ENCODE assay signal across 1 cellular context in the genomic region with DNA sequence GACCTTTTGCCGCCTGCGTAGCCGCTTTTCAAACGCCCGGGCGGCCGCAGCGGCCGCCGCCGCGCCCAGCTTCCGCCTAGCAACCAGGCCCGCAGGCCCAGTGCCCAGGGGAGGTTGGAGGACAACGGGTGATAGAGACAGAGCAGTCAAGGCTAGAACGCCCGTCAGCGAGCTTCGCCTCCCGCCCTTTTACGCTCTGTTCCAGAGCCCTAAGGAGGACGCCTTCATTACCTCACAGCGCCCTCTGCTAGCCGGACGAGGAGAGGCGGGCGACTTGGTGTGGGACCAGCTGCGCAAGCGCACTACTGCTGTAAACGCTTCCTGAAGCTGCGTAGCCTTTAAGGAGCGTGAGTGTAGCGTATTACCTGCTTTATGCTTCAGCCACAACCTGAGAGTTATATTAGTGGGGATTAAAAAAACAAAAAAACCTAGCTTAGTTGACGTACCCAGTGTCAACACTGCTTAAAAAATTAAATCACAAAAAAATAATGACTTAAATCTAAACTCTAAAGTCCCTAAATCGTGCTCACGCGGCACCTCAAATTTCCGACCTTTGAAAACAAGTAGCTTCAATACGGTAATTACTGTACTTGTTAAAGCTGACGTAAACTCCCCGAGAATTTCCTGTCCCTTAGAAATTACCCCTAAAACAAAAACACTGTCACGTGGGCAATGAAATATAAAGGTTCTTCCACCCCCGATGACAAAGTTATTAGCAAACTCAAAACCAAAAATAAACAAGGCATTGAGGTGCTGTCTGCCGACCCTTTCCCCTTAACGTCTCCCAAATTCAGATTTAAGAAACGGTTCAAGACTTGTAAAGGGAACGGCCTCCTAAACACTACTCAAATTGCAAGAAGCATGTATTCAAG.
TF ChIP-seq lines count a peak whose summit lies in the region.

A gene (minus strand): TSS at position 126 of the 872 bp plus-strand sequence. CDS start 405 bp downstream, outside the sequence.

TF ChIP-seq in HepG2, 621 proteins besides CTCF, POLR2A, EP300 and RAD21 (continued from another document and continues in another):
- TF ChIP-seq, protein P1, sequence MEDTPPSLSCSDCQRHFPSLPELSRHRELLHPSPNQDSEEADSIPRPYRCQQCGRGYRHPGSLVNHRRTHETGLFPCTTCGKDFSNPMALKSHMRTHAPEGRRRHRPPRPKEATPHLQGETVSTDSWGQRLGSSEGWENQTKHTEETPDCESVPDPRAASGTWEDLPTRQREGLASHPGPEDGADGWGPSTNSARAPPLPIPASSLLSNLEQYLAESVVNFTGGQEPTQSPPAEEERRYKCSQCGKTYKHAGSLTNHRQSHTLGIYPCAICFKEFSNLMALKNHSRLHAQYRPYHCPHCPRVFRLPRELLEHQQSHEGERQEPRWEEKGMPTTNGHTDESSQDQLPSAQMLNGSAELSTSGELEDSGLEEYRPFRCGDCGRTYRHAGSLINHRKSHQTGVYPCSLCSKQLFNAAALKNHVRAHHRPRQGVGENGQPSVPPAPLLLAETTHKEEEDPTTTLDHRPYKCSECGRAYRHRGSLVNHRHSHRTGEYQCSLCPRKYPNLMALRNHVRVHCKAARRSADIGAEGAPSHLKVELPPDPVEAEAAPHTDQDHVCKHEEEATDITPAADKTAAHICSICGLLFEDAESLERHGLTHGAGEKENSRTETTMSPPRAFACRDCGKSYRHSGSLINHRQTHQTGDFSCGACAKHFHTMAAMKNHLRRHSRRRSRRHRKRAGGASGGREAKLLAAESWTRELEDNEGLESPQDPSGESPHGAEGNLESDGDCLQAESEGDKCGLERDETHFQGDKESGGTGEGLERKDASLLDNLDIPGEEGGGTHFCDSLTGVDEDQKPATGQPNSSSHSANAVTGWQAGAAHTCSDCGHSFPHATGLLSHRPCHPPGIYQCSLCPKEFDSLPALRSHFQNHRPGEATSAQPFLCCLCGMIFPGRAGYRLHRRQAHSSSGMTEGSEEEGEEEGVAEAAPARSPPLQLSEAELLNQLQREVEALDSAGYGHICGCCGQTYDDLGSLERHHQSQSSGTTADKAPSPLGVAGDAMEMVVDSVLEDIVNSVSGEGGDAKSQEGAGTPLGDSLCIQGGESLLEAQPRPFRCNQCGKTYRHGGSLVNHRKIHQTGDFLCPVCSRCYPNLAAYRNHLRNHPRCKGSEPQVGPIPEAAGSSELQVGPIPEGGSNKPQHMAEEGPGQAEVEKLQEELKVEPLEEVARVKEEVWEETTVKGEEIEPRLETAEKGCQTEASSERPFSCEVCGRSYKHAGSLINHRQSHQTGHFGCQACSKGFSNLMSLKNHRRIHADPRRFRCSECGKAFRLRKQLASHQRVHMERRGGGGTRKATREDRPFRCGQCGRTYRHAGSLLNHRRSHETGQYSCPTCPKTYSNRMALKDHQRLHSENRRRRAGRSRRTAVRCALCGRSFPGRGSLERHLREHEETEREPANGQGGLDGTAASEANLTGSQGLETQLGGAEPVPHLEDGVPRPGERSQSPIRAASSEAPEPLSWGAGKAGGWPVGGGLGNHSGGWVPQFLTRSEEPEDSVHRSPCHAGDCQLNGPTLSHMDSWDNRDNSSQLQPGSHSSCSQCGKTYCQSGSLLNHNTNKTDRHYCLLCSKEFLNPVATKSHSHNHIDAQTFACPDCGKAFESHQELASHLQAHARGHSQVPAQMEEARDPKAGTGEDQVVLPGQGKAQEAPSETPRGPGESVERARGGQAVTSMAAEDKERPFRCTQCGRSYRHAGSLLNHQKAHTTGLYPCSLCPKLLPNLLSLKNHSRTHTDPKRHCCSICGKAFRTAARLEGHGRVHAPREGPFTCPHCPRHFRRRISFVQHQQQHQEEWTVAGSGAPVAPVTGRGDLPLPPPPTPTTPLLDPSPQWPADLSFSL (CRISPR knock-in tag; IDR thresholded peaks at IDR 0.05), result no peak
- TF ChIP-seq GATAD1 (CRISPR knock-in tag; IDR thresholded peaks at IDR 0.05) (peak; percentile 90), ZSCAN31 (CRISPR knock-in tag; IDR thresholded peaks at IDR 0.05; ENCODE audit: low read depth) (peak; percentile 92), NFIC (IDR thresholded peaks at IDR 0.05; ENCODE audit: low read length) (0 out of 2 replicates have a peak, but pooled peaks have one; percentile 15), ISX (CRISPR knock-in tag; conservative IDR thresholded peaks at IDR 0.05) (no peak), AKAP8 (CRISPR knock-in tag; IDR thresholded peaks at IDR 0.05) (no peak), BRD4 (CRISPR knock-in tag; IDR thresholded peaks at IDR 0.05) (peak; percentile 37; the same call in 1 of the 2 replicates), KLF6 (CRISPR knock-in tag; IDR thresholded peaks at IDR 0.05) (peak; percentile 4), ZNF101 (CRISPR knock-in tag; IDR thresholded peaks at IDR 0.05; ENCODE audit: borderline replicate concordance, low read depth) (no peak), ZNF33B (CRISPR knock-in tag; IDR thresholded peaks at IDR 0.05) (no peak), ZFP90 (CRISPR knock-in tag; IDR thresholded peaks at IDR 0.05; ENCODE audit: borderline replicate concordance) (no peak; the same call in 1 of the 2 replicates), PAX8 (CRISPR knock-in tag; IDR thresholded peaks at IDR 0.05; ENCODE audit: borderline replicate concordance) (no peak), ZNF790 (CRISPR knock-in tag; IDR thresholded peaks at IDR 0.05; ENCODE audit: borderline replicate concordance) (no peak), ZNF788 (CRISPR knock-in tag; IDR thresholded peaks at IDR 0.05; ENCODE audit: borderline replicate concordance) (peak; percentile 96), DNMT3B (CRISPR knock-in tag; conservative IDR thresholded peaks at IDR 0.05) (peak; percentile 72; the same call in 1 of the 2 replicates), SAFB2 (CRISPR knock-in tag; IDR thresholded peaks at IDR 0.05; ENCODE audit: borderline replicate concordance, low read depth) (0 out of 2 replicates have a peak, but pooled peaks have one; percentile 35), MAZ (IDR thresholded peaks at IDR 0.05; ENCODE audit: borderline replicate concordance, low read depth, low read length) (peak; percentile 58; the same call in 1 of the 2 replicates), MAZ (CRISPR knock-in tag; IDR thresholded peaks at IDR 0.05; ENCODE audit: low read depth) (peak; percentile 91), ZNF501 (CRISPR knock-in tag; IDR thresholded peaks at IDR 0.05) (peak; percentile 95), ZKSCAN8 (CRISPR knock-in tag; IDR thresholded peaks at IDR 0.05; ENCODE audit: borderline replicate concordance) (no peak), SMAD9 (CRISPR knock-in tag; IDR thresholded peaks at IDR 0.05) (no peak), HOXA7 (CRISPR knock-in tag; IDR thresholded peaks at IDR 0.05) (no peak), SALL2 (CRISPR knock-in tag; IDR thresholded peaks at IDR 0.05) (no peak; the same call in 1 of the 2 replicates), NCOR1 (IDR thresholded peaks at IDR 0.05; ENCODE audit: borderline replicate concordance, low read length) (no peak)
- TF ChIP-seq, protein P2, sequence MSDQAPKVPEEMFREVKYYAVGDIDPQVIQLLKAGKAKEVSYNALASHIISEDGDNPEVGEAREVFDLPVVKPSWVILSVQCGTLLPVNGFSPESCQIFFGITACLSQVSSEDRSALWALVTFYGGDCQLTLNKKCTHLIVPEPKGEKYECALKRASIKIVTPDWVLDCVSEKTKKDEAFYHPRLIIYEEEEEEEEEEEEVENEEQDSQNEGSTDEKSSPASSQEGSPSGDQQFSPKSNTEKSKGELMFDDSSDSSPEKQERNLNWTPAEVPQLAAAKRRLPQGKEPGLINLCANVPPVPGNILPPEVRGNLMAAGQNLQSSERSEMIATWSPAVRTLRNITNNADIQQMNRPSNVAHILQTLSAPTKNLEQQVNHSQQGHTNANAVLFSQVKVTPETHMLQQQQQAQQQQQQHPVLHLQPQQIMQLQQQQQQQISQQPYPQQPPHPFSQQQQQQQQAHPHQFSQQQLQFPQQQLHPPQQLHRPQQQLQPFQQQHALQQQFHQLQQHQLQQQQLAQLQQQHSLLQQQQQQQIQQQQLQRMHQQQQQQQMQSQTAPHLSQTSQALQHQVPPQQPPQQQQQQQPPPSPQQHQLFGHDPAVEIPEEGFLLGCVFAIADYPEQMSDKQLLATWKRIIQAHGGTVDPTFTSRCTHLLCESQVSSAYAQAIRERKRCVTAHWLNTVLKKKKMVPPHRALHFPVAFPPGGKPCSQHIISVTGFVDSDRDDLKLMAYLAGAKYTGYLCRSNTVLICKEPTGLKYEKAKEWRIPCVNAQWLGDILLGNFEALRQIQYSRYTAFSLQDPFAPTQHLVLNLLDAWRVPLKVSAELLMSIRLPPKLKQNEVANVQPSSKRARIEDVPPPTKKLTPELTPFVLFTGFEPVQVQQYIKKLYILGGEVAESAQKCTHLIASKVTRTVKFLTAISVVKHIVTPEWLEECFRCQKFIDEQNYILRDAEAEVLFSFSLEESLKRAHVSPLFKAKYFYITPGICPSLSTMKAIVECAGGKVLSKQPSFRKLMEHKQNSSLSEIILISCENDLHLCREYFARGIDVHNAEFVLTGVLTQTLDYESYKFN (CRISPR knock-in tag; conservative IDR thresholded peaks at IDR 0.05), result peak; percentile 18; the same call in 1 of the 2 replicates
- TF ChIP-seq, protein P3, sequence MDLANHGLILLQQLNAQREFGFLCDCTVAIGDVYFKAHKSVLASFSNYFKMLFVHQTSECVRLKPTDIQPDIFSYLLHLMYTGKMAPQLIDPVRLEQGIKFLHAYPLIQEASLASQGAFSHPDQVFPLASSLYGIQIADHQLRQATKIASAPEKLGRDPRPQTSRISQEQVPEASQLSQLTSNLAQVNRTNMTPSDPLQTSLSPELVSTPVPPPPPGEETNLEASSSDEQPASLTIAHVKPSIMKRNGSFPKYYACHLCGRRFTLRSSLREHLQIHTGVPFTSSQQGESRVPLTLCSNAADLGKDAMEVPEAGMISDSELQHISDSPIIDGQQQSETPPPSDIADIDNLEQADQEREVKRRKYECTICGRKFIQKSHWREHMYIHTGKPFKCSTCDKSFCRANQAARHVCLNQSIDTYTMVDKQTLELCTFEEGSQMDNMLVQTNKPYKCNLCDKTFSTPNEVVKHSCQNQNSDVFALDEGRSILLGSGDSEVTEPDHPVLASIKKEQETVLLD (CRISPR knock-in tag; IDR thresholded peaks at IDR 0.05; ENCODE audit: low read depth), result no peak
- TF ChIP-seq, protein P4, sequence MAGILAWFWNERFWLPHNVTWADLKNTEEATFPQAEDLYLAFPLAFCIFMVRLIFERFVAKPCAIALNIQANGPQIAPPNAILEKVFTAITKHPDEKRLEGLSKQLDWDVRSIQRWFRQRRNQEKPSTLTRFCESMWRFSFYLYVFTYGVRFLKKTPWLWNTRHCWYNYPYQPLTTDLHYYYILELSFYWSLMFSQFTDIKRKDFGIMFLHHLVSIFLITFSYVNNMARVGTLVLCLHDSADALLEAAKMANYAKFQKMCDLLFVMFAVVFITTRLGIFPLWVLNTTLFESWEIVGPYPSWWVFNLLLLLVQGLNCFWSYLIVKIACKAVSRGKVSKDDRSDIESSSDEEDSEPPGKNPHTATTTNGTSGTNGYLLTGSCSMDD (CRISPR knock-in tag; IDR thresholded peaks at IDR 0.05), result no peak
- TF ChIP-seq, protein P5, sequence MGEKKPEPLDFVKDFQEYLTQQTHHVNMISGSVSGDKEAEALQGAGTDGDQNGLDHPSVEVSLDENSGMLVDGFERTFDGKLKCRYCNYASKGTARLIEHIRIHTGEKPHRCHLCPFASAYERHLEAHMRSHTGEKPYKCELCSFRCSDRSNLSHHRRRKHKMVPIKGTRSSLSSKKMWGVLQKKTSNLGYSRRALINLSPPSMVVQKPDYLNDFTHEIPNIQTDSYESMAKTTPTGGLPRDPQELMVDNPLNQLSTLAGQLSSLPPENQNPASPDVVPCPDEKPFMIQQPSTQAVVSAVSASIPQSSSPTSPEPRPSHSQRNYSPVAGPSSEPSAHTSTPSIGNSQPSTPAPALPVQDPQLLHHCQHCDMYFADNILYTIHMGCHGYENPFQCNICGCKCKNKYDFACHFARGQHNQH (CRISPR knock-in tag; IDR thresholded peaks at IDR 0.05), result peak; percentile 89
- TF ChIP-seq, protein P6, sequence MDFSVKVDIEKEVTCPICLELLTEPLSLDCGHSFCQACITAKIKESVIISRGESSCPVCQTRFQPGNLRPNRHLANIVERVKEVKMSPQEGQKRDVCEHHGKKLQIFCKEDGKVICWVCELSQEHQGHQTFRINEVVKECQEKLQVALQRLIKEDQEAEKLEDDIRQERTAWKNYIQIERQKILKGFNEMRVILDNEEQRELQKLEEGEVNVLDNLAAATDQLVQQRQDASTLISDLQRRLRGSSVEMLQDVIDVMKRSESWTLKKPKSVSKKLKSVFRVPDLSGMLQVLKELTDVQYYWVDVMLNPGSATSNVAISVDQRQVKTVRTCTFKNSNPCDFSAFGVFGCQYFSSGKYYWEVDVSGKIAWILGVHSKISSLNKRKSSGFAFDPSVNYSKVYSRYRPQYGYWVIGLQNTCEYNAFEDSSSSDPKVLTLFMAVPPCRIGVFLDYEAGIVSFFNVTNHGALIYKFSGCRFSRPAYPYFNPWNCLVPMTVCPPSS (IDR thresholded peaks at IDR 0.05), result no peak
- TF ChIP-seq, protein P7, sequence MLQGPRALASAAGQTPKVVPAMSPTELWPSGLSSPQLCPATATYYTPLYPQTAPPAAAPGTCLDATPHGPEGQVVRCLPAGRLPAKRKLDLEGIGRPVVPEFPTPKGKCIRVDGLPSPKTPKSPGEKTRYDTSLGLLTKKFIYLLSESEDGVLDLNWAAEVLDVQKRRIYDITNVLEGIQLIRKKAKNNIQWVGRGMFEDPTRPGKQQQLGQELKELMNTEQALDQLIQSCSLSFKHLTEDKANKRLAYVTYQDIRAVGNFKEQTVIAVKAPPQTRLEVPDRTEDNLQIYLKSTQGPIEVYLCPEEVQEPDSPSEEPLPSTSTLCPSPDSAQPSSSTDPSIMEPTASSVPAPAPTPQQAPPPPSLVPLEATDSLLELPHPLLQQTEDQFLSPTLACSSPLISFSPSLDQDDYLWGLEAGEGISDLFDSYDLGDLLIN (CRISPR knock-in tag; IDR thresholded peaks at IDR 0.05; ENCODE audit: borderline replicate concordance), result 0 out of 2 replicates have a peak, but pooled peaks have one; percentile 53
